16 cellular contexts compared by ENCODE assay signal in the genomic region with DNA sequence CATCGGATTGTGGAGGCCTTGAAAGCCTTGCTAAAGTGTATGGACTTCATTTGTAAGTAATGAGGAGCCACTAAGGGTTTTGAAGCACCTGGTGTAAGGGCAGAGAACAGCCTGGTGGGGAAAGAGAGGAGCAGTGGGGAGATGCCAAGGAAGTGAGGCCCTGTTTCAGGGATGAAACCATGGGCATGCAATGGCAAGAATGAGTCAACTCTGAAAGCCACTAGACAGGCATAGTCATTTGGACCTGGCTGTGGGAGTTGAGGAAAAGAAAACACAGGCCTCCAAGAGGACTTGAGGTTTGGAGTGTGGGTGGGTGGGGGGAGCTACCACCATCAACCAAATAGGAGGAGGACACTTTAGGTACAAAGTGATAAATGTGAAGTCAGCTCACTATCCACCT. TPM values are rescaled to one million over a fixed set of nuclear protein-coding genes. Genes with fewer than 3 reads are reported as not detected.
DNase-seq lines count a peak whose midpoint lies in the region; ATAC-seq and FAIRE-seq lines count a peak whose summit lies in the region.
"Had no signal": no experiment of that assay in that cellular context is flagged by ENCODE, and none has a peak within 500 bp of the region (broad histone marks: within the 10 kb centered on the region; RNA-seq: fewer than 3 reads in every experiment).

No MANE protein-coding gene starts in this region.

- peaks cover 28% of the 10 kb centered on the region for H3K4me1 Mint-ChIP-seq in activated CD8-positive, alpha-beta T cell treated with anti-CD3 and anti-CD28 coated beads, Interleukin-2, amount 10 ng/mL, durations not matched to agents 7 days and 5 days (ENCODE audit: low read depth)
- H3K4me1 Mint-ChIP-seq: GM23338 had no signal

- peaks cover 5% of the 10 kb centered on the region for H3K27me3 Mint-ChIP-seq in activated CD8-positive, alpha-beta T cell treated with anti-CD3 and anti-CD28 coated beads, Interleukin-2, amount 10 ng/mL, durations not matched to agents 7 days and 5 days (ENCODE audit: low read depth)

- no peak for ATAC-seq in activated CD8-positive, alpha-beta T cell treated with anti-CD3 and anti-CD28 coated beads, Interleukin-2, amount 10 ng/mL, durations not matched to agents 7 days and 5 days
- ATAC-seq: activated CD4-positive, CD25-positive, alpha-beta regulatory T cell treated with anti-CD3 and anti-CD28 coated beads, Interleukin-2, amount 50 U/mL, for 24 hours; GM23338 had no signal

- POLR2A ChIA-PET in activated CD8-positive, alpha-beta T cell treated with anti-CD3 and anti-CD28 coated beads, Interleukin-2, amount 10 ng/mL, durations not matched to agents 7 days and 5 days (lab: Charles Lee) = no interaction called here

- peaks cover 1% of the 10 kb centered on the region for H3K9me3 Mint-ChIP-seq in activated CD8-positive, alpha-beta T cell treated with anti-CD3 and anti-CD28 coated beads, Interleukin-2, amount 10 ng/mL, durations not matched to agents 7 days and 5 days (ENCODE audit: insufficient read depth)
- H3K9me3 Mint-ChIP-seq: GM23338 had no signal

- FAIRE-seq in RCC 7860 (lab: Jason Lieb, UNC) = no peak
- FAIRE-seq: urothelium cell line had no signal

- DNase-seq in activated T-cell treated with anti-CD3 and anti-CD28 coated beads for 24 hours (ENCODE audit: low read depth) (peak; percentile 25), fibroblast of gingiva (ENCODE audit: low read depth) (peak; percentile 14), RCC 7860 (ENCODE audit: low spot score) (no peak), GM19240 (ENCODE audit: insufficient read length, low spot score) (no peak), COLO829 (ENCODE audit: low spot score) (no peak)
- no peak for DNase-seq in activated T-cell treated with anti-CD3 and anti-CD28 coated beads, Interleukin-2, amount 50 U/mL, for 1 hour
- peak; percentile 14 for DNase-seq in activated CD8-positive, alpha-beta T cell treated with anti-CD3 and anti-CD28 coated beads, Interleukin-2, amount 10 ng/mL, durations not matched to agents 7 days and 5 days
- peak; percentile 16 to 47 for DNase-seq in stimulated activated CD8-positive, alpha-beta memory T cell treated with anti-CD3 and anti-CD28 coated beads, Interleukin-7, amount 100 ng/mL, for 48 hours (ENCODE audit: extremely low read depth in 1 of 2, low read depth in 1 of 2)
- DNase-seq: COR-L47, glutamatergic neuron, NCI-H748 treated with DMSO at 0.1 percent for 48 hours, nucleus accumbens, RPMI8226 had no signal

- peaks cover 2% of the 10 kb centered on the region for H3K36me3 Mint-ChIP-seq in activated CD8-positive, alpha-beta T cell treated with anti-CD3 and anti-CD28 coated beads, Interleukin-2, amount 10 ng/mL, durations not matched to agents 7 days and 5 days (ENCODE audit: low read depth)

- no peak overlapping the region for H3K4me3 Mint-ChIP-seq in activated CD8-positive, alpha-beta T cell treated with anti-CD3 and anti-CD28 coated beads, Interleukin-2, amount 10 ng/mL, durations not matched to agents 7 days and 5 days
- H3K4me3 Mint-ChIP-seq: GM23338 had no signal

- CTCF ChIA-PET in activated CD8-positive, alpha-beta T cell treated with anti-CD3 and anti-CD28 coated beads, Interleukin-2, amount 10 ng/mL, durations not matched to agents 7 days and 5 days (lab: Charles Lee) = interaction anchor here (0.6 to 3.5 kb wide), 2 partner anchors 16 to 59 kb away, joined by 4 to 16 read pairs; no protein-coding TSS in a partner anchor

- H3K27ac Mint-ChIP-seq in activated CD8-positive, alpha-beta T cell treated with anti-CD3 and anti-CD28 coated beads, Interleukin-2, amount 10 ng/mL, durations not matched to agents 7 days and 5 days = no peak overlapping the region
- H3K27ac Mint-ChIP-seq: GM23338 had no signal

RNA-seq across cellular contexts. Expression of a gene that starts 7.6 kb away (rescaled TPM):
- total RNA-seq in activated CD8-positive, alpha-beta T cell treated with anti-CD3 and anti-CD28 coated beads, Interleukin-2, amount 10 ng/mL, durations not matched to agents 7 days and 5 days = not detected
- total RNA-seq: GM23338 had no signal

RNA-seq across cellular contexts. Expression of a gene that starts 24.1 kb away (rescaled TPM):
- 10 to 100 TPM; 16.6 to 19.5 TPM for total RNA-seq in activated CD8-positive, alpha-beta T cell treated with anti-CD3 and anti-CD28 coated beads, Interleukin-2, amount 10 ng/mL, durations not matched to agents 7 days and 5 days

Comparison
In these comparisons a context has a peak if more than half of its experiments do, and no peak if none do; other contexts are left out.
1. DNase-seq: peak in activated T-cell treated with anti-CD3 and anti-CD28 coated beads for 24 hours (single experiment), activated CD8-positive, alpha-beta T cell treated with anti-CD3 and anti-CD28 coated beads, Interleukin-2, amount 10 ng/mL, durations not matched to agents 7 days and 5 days (single experiment), fibroblast of gingiva (single experiment) and stimulated activated CD8-positive, alpha-beta memory T cell treated with anti-CD3 and anti-CD28 coated beads, Interleukin-7, amount 100 ng/mL, for 48 hours (2 of 2); none in activated T-cell treated with anti-CD3 and anti-CD28 coated beads, Interleukin-2, amount 50 U/mL, for 1 hour (single experiment), RCC 7860 (single experiment), GM19240 (single experiment) and COLO829 (single experiment).